In genomic region chr1:19559641-19560040, GRCh38 we compare ENCODE assay signal across 13 cellular contexts.
DNase-seq lines count a peak whose midpoint lies in the region; TF ChIP-seq lines count a peak whose summit lies in the region.
"Had no signal": no experiment of that assay in that cellular context is flagged by ENCODE, and none has a peak within 500 bp of the region (broad histone marks: within the 10 kb centered on the region; RNA-seq: fewer than 3 reads in every experiment).

No MANE protein-coding gene starts in this region.

- peaks cover 9% of the 10 kb centered on the region for H3K4me1 Mint-ChIP-seq in activated CD4-positive, alpha-beta memory T cell treated with anti-CD3 and anti-CD28 coated beads, Interleukin-2, amount 10 ng/mL, durations not matched to agents 7 days and 5 days

- POLR2A ChIA-PET in activated CD4-positive, alpha-beta memory T cell treated with anti-CD3 and anti-CD28 coated beads, Interleukin-2, amount 10 ng/mL, durations not matched to agents 7 days and 5 days (lab: Charles Lee): no interaction called here

- H3K4me3 Mint-ChIP-seq in activated CD4-positive, alpha-beta memory T cell treated with anti-CD3 and anti-CD28 coated beads, Interleukin-2, amount 10 ng/mL, durations not matched to agents 7 days and 5 days: no peak overlapping the region
- H3K4me3 Mint-ChIP-seq: activated naive CD4-positive, alpha-beta T cell treated with anti-CD3 and anti-CD28 coated beads, Interleukin-2, amount 10 ng/mL, durations not matched to agents 7 days and 5 days had no signal

- no peaks in the 10 kb centered on the region for H3K36me3 Mint-ChIP-seq in activated CD4-positive, alpha-beta memory T cell treated with anti-CD3 and anti-CD28 coated beads, Interleukin-2, amount 10 ng/mL, durations not matched to agents 7 days and 5 days (ENCODE audit: low read depth)
- H3K36me3 Mint-ChIP-seq: activated naive CD4-positive, alpha-beta T cell treated with anti-CD3 and anti-CD28 coated beads, Interleukin-2, amount 10 ng/mL, durations not matched to agents 7 days and 5 days; naive thymus-derived CD4-positive, alpha-beta T cell had no signal

- H3K4me3 ChIP-seq in epithelial cell of esophagus (ENCODE audit: low read length): no peak overlapping the region

- no peak overlapping the region for H3K27ac Mint-ChIP-seq in activated CD4-positive, alpha-beta memory T cell treated with anti-CD3 and anti-CD28 coated beads, Interleukin-2, amount 10 ng/mL, durations not matched to agents 7 days and 5 days
- H3K27ac Mint-ChIP-seq: activated naive CD4-positive, alpha-beta T cell treated with anti-CD3 and anti-CD28 coated beads, Interleukin-2, amount 10 ng/mL, durations not matched to agents 7 days and 5 days; naive thymus-derived CD4-positive, alpha-beta T cell had no signal

- H3K27me3 Mint-ChIP-seq in activated CD4-positive, alpha-beta memory T cell treated with anti-CD3 and anti-CD28 coated beads, Interleukin-2, amount 10 ng/mL, durations not matched to agents 7 days and 5 days: peaks cover 18% of the 10 kb centered on the region

- H3K9me3 Mint-ChIP-seq in activated CD4-positive, alpha-beta memory T cell treated with anti-CD3 and anti-CD28 coated beads, Interleukin-2, amount 10 ng/mL, durations not matched to agents 7 days and 5 days: no peaks in the 10 kb centered on the region
- H3K9me3 Mint-ChIP-seq: activated naive CD4-positive, alpha-beta T cell treated with anti-CD3 and anti-CD28 coated beads, Interleukin-2, amount 10 ng/mL, durations not matched to agents 7 days and 5 days; naive thymus-derived CD4-positive, alpha-beta T cell had no signal

- TF ChIP-seq CTCF in epithelial cell of esophagus (IDR thresholded peaks at IDR 0.05; ENCODE audit: insufficient read depth, low read depth, low read length, missing control alignments): no peak

- CTCF ChIA-PET in activated CD4-positive, alpha-beta memory T cell treated with anti-CD3 and anti-CD28 coated beads, Interleukin-2, amount 10 ng/mL, durations not matched to agents 7 days and 5 days (lab: Charles Lee): interaction anchor here (0.7 kb wide), 1 partner anchor 22 kb away, joined by 4 read pairs; no protein-coding TSS in a partner anchor

- DNase-seq in EL (peak; percentile 72), RKO (ENCODE audit: low spot score) (peak; percentile 59), epithelial cell of esophagus (ENCODE audit: low read depth) (peak; percentile 52), non-pigmented ciliary epithelial cell (ENCODE audit: low read depth) (peak; percentile 64), NCI-H2081 (lab: John Stamatoyannopoulos, UW) (no peak), DMS153 (lab: John Stamatoyannopoulos, UW) (no peak), NCI-H526 (lab: John Stamatoyannopoulos, UW) (no peak)
- DNase-seq in activated CD4-positive, alpha-beta memory T cell treated with anti-CD3 and anti-CD28 coated beads, Interleukin-2, amount 10 ng/mL, durations not matched to agents 7 days and 5 days: no peak
- DNase-seq: activated naive CD4-positive, alpha-beta T cell treated with anti-CD3 and anti-CD28 coated beads, Interleukin-2, amount 10 ng/mL, durations not matched to agents 7 days and 5 days; NCI-H1417; NCI-H69; stimulated activated naive CD4-positive, alpha-beta T cell treated with Interleukin-2 at 50 U/mL for 16 hours had no signal

Comparison
In these comparisons a context has a peak if more than half of its experiments do, and no peak if none do; other contexts are left out.
1. DNase-seq: peak in EL (single experiment), RKO (single experiment), epithelial cell of esophagus (single experiment) and non-pigmented ciliary epithelial cell (single experiment); none in activated CD4-positive, alpha-beta memory T cell treated with anti-CD3 and anti-CD28 coated beads, Interleukin-2, amount 10 ng/mL, durations not matched to agents 7 days and 5 days (single experiment), NCI-H2081 (0 of 2), DMS153 (single experiment) and NCI-H526 (0 of 2).